In the genomic region with DNA sequence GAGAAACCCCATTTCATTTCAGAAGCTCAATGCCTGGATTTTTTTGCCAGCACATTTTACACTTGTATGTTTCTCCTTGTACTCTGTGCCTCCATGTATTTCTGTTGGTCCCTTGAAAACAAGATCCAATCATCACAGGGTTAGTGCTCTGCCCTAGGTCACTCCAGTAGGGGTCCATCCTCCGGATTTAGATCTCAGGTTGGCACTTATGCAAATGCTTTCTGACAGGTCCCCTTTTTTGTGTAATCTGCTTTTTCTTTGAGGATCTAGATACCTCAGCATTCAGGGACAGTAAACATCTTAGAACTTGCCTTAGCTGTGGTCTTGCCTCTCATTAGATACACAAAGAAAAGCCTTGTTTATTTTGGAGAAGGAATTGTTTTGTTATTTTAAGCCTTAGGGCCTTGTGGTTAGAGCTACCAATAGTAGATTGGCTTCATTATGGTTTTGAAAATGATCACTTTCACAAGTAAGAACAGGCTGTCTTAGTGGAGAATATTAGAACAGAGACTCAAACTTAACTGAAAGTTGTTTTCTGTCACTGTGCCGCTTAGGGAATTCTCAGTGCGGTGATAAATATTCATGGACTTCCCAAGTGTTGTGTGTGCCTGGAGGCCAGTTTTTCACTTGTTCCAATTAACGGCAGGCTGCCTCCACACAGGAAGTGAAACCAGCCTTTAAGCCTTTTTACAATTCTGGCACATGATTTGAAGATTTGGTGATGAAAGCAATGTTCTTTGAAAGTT, we compare ENCODE assay signal across 8 cellular contexts. TPM values are rescaled to one million over a fixed set of nuclear protein-coding genes. Genes with fewer than 3 reads are reported as not detected.
DNase-seq lines count a peak whose midpoint lies in the region; ATAC-seq and TF ChIP-seq lines count a peak whose summit lies in the region.

No MANE protein-coding gene starts in this region.

- H3K4me1 ChIP-seq in DND-41 (ENCODE audit: insufficient read depth, low read length) (peaks cover 20% of the 10 kb centered on the region), breast epithelium (peaks cover 0 to 15% of the 10 kb centered on the region in 2 donors), mucosa of descending colon (ENCODE audit: low read depth) (peaks cover 13% of the 10 kb centered on the region)

- H3K4me3 ChIP-seq in DND-41 (ENCODE audit: low read depth in 1 of 2, low read length in 2 of 2) (no peak overlapping the region), breast epithelium (no peak overlapping the region), mucosa of descending colon (no peak overlapping the region)

- intact Hi-C loops in breast epithelium (cut with DNase I; ENCODE audit: low total_unique reads) (no loop called here), mucosa of descending colon (cut with DNase I, micrococcal nuclease) (no loop called here)

- no peaks in the 10 kb centered on the region for H4K20me1 ChIP-seq in DND-41 (ENCODE audit: insufficient read depth, low read length)

- ATAC-seq in DND-41 (ENCODE audit: insufficient read depth, low read depth) (peak; percentile 53; the same call in 1 of the 3 replicates), HG03064 (IDR thresholded peaks at IDR 0.05; ENCODE audit: low read depth, unreplicated experiment) (peak; percentile 72), mucosa of descending colon (peak; percentile 38)

- peak overlapping the region; percentile 35 for H3K9ac ChIP-seq in DND-41 (ENCODE audit: low read depth, low read length)

- H3K27ac ChIP-seq in DND-41 (ENCODE audit: low read length) (peak overlapping the region; percentile 70), breast epithelium (peak overlapping the region; percentile 57 to 81)

- H3K79me2 ChIP-seq in DND-41 (ENCODE audit: insufficient read depth, low read length): no peaks in the 10 kb centered on the region

- DNase-seq in DND-41: no peak
- peak in 1 of 2 donors; percentile 56 for DNase-seq in breast epithelium (ENCODE audit: low spot score in 2 of 2)
- no peak for DNase-seq in mucosa of descending colon
- no peak for DNase-seq in DMS53 treated with DMSO at 0.1 percent for 48 hours (lab: John Stamatoyannopoulos, UW; ENCODE audit: unreplicated experiment)
- DNase-seq in AML-193 (lab: John Stamatoyannopoulos, UW): no peak
- DNase-seq in GM10266 (ENCODE audit: extremely low spot score): no peak
- DNase-seq in HuH-7 (ENCODE audit: low spot score): no peak

- H2AFZ ChIP-seq in DND-41 (ENCODE audit: low read depth, low read length): peak overlapping the region; percentile 78

- H3K27me3 ChIP-seq in DND-41 (ENCODE audit: insufficient read depth, low read length, poor library complexity) (no peaks in the 10 kb centered on the region), breast epithelium (no peaks in the 10 kb centered on the region)

- H3K4me2 ChIP-seq in DND-41 (ENCODE audit: insufficient read depth, low read length): peak overlapping the region; percentile 43

- TF ChIP-seq POLR2A in breast epithelium (IDR thresholded peaks at IDR 0.05): no peak

- H3K36me3 ChIP-seq in DND-41 (ENCODE audit: insufficient read depth, low read length): no peaks in the 10 kb centered on the region
- H3K36me3 ChIP-seq in breast epithelium: no peaks in the 10 kb centered on the region
- H3K36me3 ChIP-seq in mucosa of descending colon (ENCODE audit: low read depth): no peaks in the 10 kb centered on the region

- no peak for TF ChIP-seq CTCF in DND-41 (IDR thresholded peaks at IDR 0.05; ENCODE audit: borderline replicate concordance, extremely low read depth, low read length, poor library complexity, severe bottlenecking)
- no peak for TF ChIP-seq CTCF in breast epithelium (IDR thresholded peaks at IDR 0.05)
- no peak for TF ChIP-seq CTCF in mucosa of descending colon (IDR thresholded peaks at IDR 0.05)
- no peak for TF ChIP-seq CTCF in GM10266 (IDR thresholded peaks at IDR 0.05; ENCODE audit: control insufficient read depth, insufficient read depth, low read depth, missing control alignments)

- H3K9me3 ChIP-seq in DND-41 (ENCODE audit: insufficient read depth, low read length, severe bottlenecking) (no peaks in the 10 kb centered on the region), breast epithelium (no peaks in the 10 kb centered on the region), mucosa of descending colon (no peaks in the 10 kb centered on the region)

RNA-seq across cellular contexts. Expression of gene MERTK, which starts 7.8 kb away (rescaled TPM):
- total RNA-seq in breast epithelium (10 to 100 TPM; 21.0 to 84.3 (median 36.3) TPM), mucosa of descending colon (10 to 100 TPM in 2 of 3 donors, 1 to 10 TPM in 1; 9.3 to 17.2 (median 13.7) TPM)

RNA-seq across cellular contexts. Expression of gene ANAPC1, which starts 22.2 kb away (rescaled TPM):
- total RNA-seq in breast epithelium (10 to 100 TPM; 45.0 to 52.8 (median 49.5) TPM), mucosa of descending colon (10 to 100 TPM; 29.4 to 40.9 (median 34.6) TPM)
